Comparison of ENCODE assay signal across 7 cellular contexts in genomic region chr2:159096302-159096855, GRCh38.
DNase-seq lines count a peak whose midpoint lies in the region; ATAC-seq, FAIRE-seq and TF ChIP-seq lines count a peak whose summit lies in the region.
"Not testable (repeated sequence)": the region's sequence is repeated elsewhere in the genome, so short reads cannot be mapped to it uniquely, and the experiment has no call there.

No MANE protein-coding gene starts in this region.

- not testable (repeated sequence) for H2AFZ ChIP-seq in HepG2 (ENCODE audit: low read length)

- H3K27me3 Mint-ChIP-seq in activated naive CD4-positive, alpha-beta T cell treated with anti-CD3 and anti-CD28 coated beads, Interleukin-2, amount 10 ng/mL, durations not matched to agents 7 days and 5 days; osteocyte (ENCODE audit: unreplicated experiment): not testable (repeated sequence)

- peaks cover 14% of the 10 kb centered on the region for H3K9me3 Mint-ChIP-seq in activated naive CD4-positive, alpha-beta T cell treated with anti-CD3 and anti-CD28 coated beads, Interleukin-2, amount 10 ng/mL, durations not matched to agents 7 days and 5 days
- peaks cover 12% of the 10 kb centered on the region for H3K9me3 Mint-ChIP-seq in osteocyte (ENCODE audit: unreplicated experiment)

- CTCF ChIA-PET in Panc1 (lab: Charles Lee); activated naive CD4-positive, alpha-beta T cell treated with anti-CD3 and anti-CD28 coated beads, Interleukin-2, amount 10 ng/mL, durations not matched to agents 7 days and 5 days (lab: Charles Lee); HepG2 (lab: Yijun Ruan, JAX; ENCODE audit: low intra/inter-chr PET ratio, low total read pairs): not testable (repeated sequence)

- intact Hi-C loops in Panc1 (cut with micrococcal nuclease; ENCODE audit: unreplicated experiment) = not testable (repeated sequence)
- intact Hi-C loops in HepG2 (cut with micrococcal nuclease; ENCODE audit: unreplicated experiment) = loop anchor here (5.0 kb wide), 1 partner anchor 834 kb away; no protein-coding TSS in a partner anchor

- H3K4me1 Mint-ChIP-seq in activated naive CD4-positive, alpha-beta T cell treated with anti-CD3 and anti-CD28 coated beads, Interleukin-2, amount 10 ng/mL, durations not matched to agents 7 days and 5 days = peaks cover 52% of the 10 kb centered on the region
- peaks cover 52% of the 10 kb centered on the region for H3K4me1 Mint-ChIP-seq in osteocyte (ENCODE audit: unreplicated experiment)

- in situ Hi-C loops in Panc1 (cut with HindIII; ENCODE audit: low pct_unique_long_range_greater_than_20kb, low sequenced_read_pairs); HepG2 (cut with HindIII; ENCODE audit: extremely low pct_ligation_motif_present, low pct_unique_long_range_greater_than_20kb): not testable (repeated sequence)

- H4K20me1 ChIP-seq in HepG2 (ENCODE audit: insufficient read depth, low read length) = not testable (repeated sequence)

- not testable (repeated sequence) for H3K9me3 ChIP-seq in Panc1 (ENCODE audit: control insufficient read depth, insufficient read depth, low read depth, low read length)
- H3K9me3 ChIP-seq in HepG2 (ENCODE audit: low read length) (peaks cover 14% of the 10 kb centered on the region), upper lobe of left lung (peaks cover 0 to 10% (median 3%) of the 10 kb centered on the region in 4 donors)

- H3K27ac ChIP-seq in Panc1 (ENCODE audit: low read length) = peak overlapping the region; percentile 84; the same call in 1 of the 2 replicates
- peak overlapping the region; percentile 92 for H3K27ac ChIP-seq in epithelial cell of prostate
- H3K27ac ChIP-seq in HepG2 (ENCODE audit: extremely low read length, insufficient read depth, low read length) = not testable (repeated sequence)
- peak overlapping the region in 3 of 4 donors; percentile 36 to 65 (median 37) for H3K27ac ChIP-seq in upper lobe of left lung

- peak; percentile 20 for DNase-seq in DMS53 (lab: John Stamatoyannopoulos, UW)
- not testable (repeated sequence) for DNase-seq in Panc1 (ENCODE audit: low read depth, low spot score); activated naive CD4-positive, alpha-beta T cell treated with anti-CD3 and anti-CD28 coated beads, Interleukin-2, amount 10 ng/mL, durations not matched to agents 7 days and 5 days; epithelial cell of prostate (ENCODE audit: low read depth, low spot score); HepG2 (ENCODE audit: low spot score); osteocyte (ENCODE audit: extremely low spot score, unreplicated experiment); upper lobe of left lung

- POLR2A ChIA-PET in Panc1 (lab: Charles Lee); HepG2 (lab: Yijun Ruan, JAX): not testable (repeated sequence)

- TF ChIP-seq POLR2A in HepG2 (IDR thresholded peaks at IDR 0.05; ENCODE audit: insufficient read depth in 1 of 2, low read depth in 2 of 2, low read length in 2 of 2); upper lobe of left lung (IDR thresholded peaks at IDR 0.05): not testable (repeated sequence)

- 79% methylated on average over 8 of the region's 8 CpGs for WGBS in HepG2 (ENCODE audit: low lambda C conversion rate)
- 90 to 97% methylated on average over 8 of the region's 8 CpGs for WGBS in upper lobe of left lung, 2 donors

- H3K27ac Mint-ChIP-seq in activated naive CD4-positive, alpha-beta T cell treated with anti-CD3 and anti-CD28 coated beads, Interleukin-2, amount 10 ng/mL, durations not matched to agents 7 days and 5 days = peak overlapping the region; percentile 56
- peak overlapping the region; percentile 3 for H3K27ac Mint-ChIP-seq in osteocyte (ENCODE audit: unreplicated experiment)

- H3K36me3 ChIP-seq in Panc1 (ENCODE audit: control insufficient read depth, insufficient read depth, low read length); HepG2 (replicated peaks in 1 of 2; ENCODE audit: control insufficient read depth in 1 of 2, insufficient read depth in 2 of 2, low read length in 2 of 2); upper lobe of left lung: not testable (repeated sequence)

- H3K36me3 Mint-ChIP-seq in activated naive CD4-positive, alpha-beta T cell treated with anti-CD3 and anti-CD28 coated beads, Interleukin-2, amount 10 ng/mL, durations not matched to agents 7 days and 5 days = peaks cover 13% of the 10 kb centered on the region
- H3K36me3 Mint-ChIP-seq in osteocyte (ENCODE audit: unreplicated experiment) = peaks cover 16% of the 10 kb centered on the region

- H3K9ac ChIP-seq in HepG2 (ENCODE audit: insufficient read depth, low read depth, low read length) = not testable (repeated sequence)

- not testable (repeated sequence) for BruUV-seq in Panc1 (replicated peaks; lab: Mats Ljungman, UMichigan); HepG2 (replicated peaks; lab: Mats Ljungman, UMichigan)

- not testable (repeated sequence) for H3K27me3 ChIP-seq in Panc1 (ENCODE audit: control insufficient read depth, insufficient read depth, low read length); HepG2 (ENCODE audit: control insufficient read depth in 1 of 2, insufficient read depth in 2 of 2, low read length in 2 of 2); upper lobe of left lung

- FAIRE-seq in HepG2 (lab: Jason Lieb, UNC) = not testable (repeated sequence)

- not testable (repeated sequence) for H3K79me2 ChIP-seq in HepG2 (ENCODE audit: insufficient read depth, low read length)

- H3K4me3 ChIP-seq in Panc1 (ENCODE audit: low read depth in 2 of 2, low read length in 2 of 2); HepG2 (replicated peaks in 1 of 3; ENCODE audit: insufficient read depth in 1 of 3, low read depth in 2 of 3, low read length in 3 of 3); upper lobe of left lung: not testable (repeated sequence)

- TF ChIP-seq CTCF in Panc1 (IDR thresholded peaks at IDR 0.05); HepG2 (CRISPR knock-in tag; IDR thresholded peaks at IDR 0.05); osteocyte (IDR thresholded peaks at IDR 0.05); upper lobe of left lung (IDR thresholded peaks at IDR 0.05): not testable (repeated sequence)

- H3K4me2 ChIP-seq in HepG2 (ENCODE audit: low read depth, low read length) = not testable (repeated sequence)

- TF ChIP-seq EP300 in HepG2 (IDR thresholded peaks at IDR 0.05; ENCODE audit: low read depth in 2 of 2, low read length in 2 of 2); HepG2 (CRISPR knock-in tag; IDR thresholded peaks at IDR 0.05; ENCODE audit: borderline replicate concordance); upper lobe of left lung (IDR thresholded peaks at IDR 0.05): not testable (repeated sequence)

- not testable (repeated sequence) for H3K4me3 Mint-ChIP-seq in activated naive CD4-positive, alpha-beta T cell treated with anti-CD3 and anti-CD28 coated beads, Interleukin-2, amount 10 ng/mL, durations not matched to agents 7 days and 5 days; osteocyte (ENCODE audit: unreplicated experiment)

- ATAC-seq in Panc1; HepG2; upper lobe of left lung (ENCODE audit: low FRiP score in 2 of 2): not testable (repeated sequence)

- H3K4me1 ChIP-seq in Panc1 (ENCODE audit: control insufficient read depth, insufficient read depth, low read length) (peaks cover 56% of the 10 kb centered on the region), HepG2 (ENCODE audit: insufficient read depth, low read length) (peaks cover 26% of the 10 kb centered on the region), upper lobe of left lung (peaks cover 54 to 74% (median 63%) of the 10 kb centered on the region in 4 donors)

- TF ChIP-seq RAD21 in HepG2 (CRISPR knock-in tag; IDR thresholded peaks at IDR 0.05) = not testable (repeated sequence)

TF ChIP-seq in HepG2, 621 proteins besides CTCF, POLR2A, EP300 and RAD21:
- peak; percentile 83; the same call in 1 of the 2 replicates for TF ChIP-seq ZNF562 (CRISPR knock-in tag; IDR thresholded peaks at IDR 0.05; ENCODE audit: borderline replicate concordance)
